Comparison of ENCODE assay signal across 8 cellular contexts in genomic region chr17:7293821-7294613, GRCh38. TPM values are rescaled to one million over a fixed set of nuclear protein-coding genes. Genes with fewer than 3 reads are reported as not detected.
DNase-seq lines count a peak whose midpoint lies in the region; ATAC-seq and TF ChIP-seq lines count a peak whose summit lies in the region.

No MANE protein-coding gene starts in this region.

- ATAC-seq in GM18505 (IDR thresholded peaks at IDR 0.05; ENCODE audit: unreplicated experiment) (peak; percentile 1), GM21423 (IDR thresholded peaks at IDR 0.05; ENCODE audit: unreplicated experiment) (no peak), GM21576 (IDR thresholded peaks at IDR 0.05; ENCODE audit: unreplicated experiment) (no peak), GM19328 (IDR thresholded peaks at IDR 0.05; ENCODE audit: unreplicated experiment) (no peak), foreskin keratinocyte (no peak)

- no peak overlapping the region for H2BK120ac ChIP-seq in trophoblast cell (ENCODE audit: insufficient read depth, low read length, poor library complexity)

- H3K4me2 ChIP-seq in trophoblast cell (ENCODE audit: low read length), result peak overlapping the region; percentile 38

- H4K91ac ChIP-seq in trophoblast cell (ENCODE audit: low read depth, low read length), result no peak overlapping the region

- H2AFZ ChIP-seq in trophoblast cell (ENCODE audit: insufficient read depth, low read length, poor library complexity), result no peak overlapping the region

- no CpG with 5 or more reads among the region's 75 CpGs for WGBS in trophoblast cell (ENCODE audit: extremely low coverage, insufficient coverage, insufficient read length)

- no peak overlapping the region for H2AK5ac ChIP-seq in trophoblast cell (ENCODE audit: low read length)

- H3K4ac ChIP-seq in trophoblast cell (ENCODE audit: low read depth, low read length), result no peak overlapping the region

- H3K18ac ChIP-seq in trophoblast cell (ENCODE audit: low read length), result no peak overlapping the region

- H3K4me1 ChIP-seq in trophoblast cell (ENCODE audit: control insufficient read depth in 1 of 2, insufficient read depth in 2 of 2, low read length in 2 of 2) (peaks cover 4 to 8% of the 10 kb centered on the region in 2 experiments), foreskin keratinocyte (no peaks in the 10 kb centered on the region)

- H3K79me1 ChIP-seq in trophoblast cell (ENCODE audit: low read length), result no peaks in the 10 kb centered on the region

- no peak overlapping the region for H3K9ac ChIP-seq in trophoblast cell (ENCODE audit: low read length)

- H3K27me3 ChIP-seq in trophoblast cell (ENCODE audit: insufficient read depth, low read length), result peaks cover 21% of the 10 kb centered on the region
- H3K27me3 ChIP-seq in foreskin keratinocyte, result peaks cover 45% of the 10 kb centered on the region

- H3K9me3 ChIP-seq in trophoblast cell (ENCODE audit: insufficient read depth, low read depth, low read length), result peaks cover 5% of the 10 kb centered on the region

- H4K8ac ChIP-seq in trophoblast cell (ENCODE audit: low read depth, low read length), result no peak overlapping the region

- H3K36me3 ChIP-seq in trophoblast cell (ENCODE audit: control insufficient read depth in 1 of 2, insufficient read depth in 2 of 2, low read length in 2 of 2), result no peaks in the 10 kb centered on the region

- no peaks in the 10 kb centered on the region for H3K79me2 ChIP-seq in trophoblast cell (ENCODE audit: control insufficient read depth, insufficient read depth, low read length, poor library complexity)

- H3K14ac ChIP-seq in trophoblast cell (ENCODE audit: low read length), result no peak overlapping the region

- TF ChIP-seq CTCF in foreskin keratinocyte (conservative IDR thresholded peaks at IDR 0.05), result no peak

- no peak overlapping the region for H2BK5ac ChIP-seq in trophoblast cell (ENCODE audit: low read depth, low read length, poor library complexity)

- H3K23ac ChIP-seq in trophoblast cell (ENCODE audit: low read length), result no peak overlapping the region

- no peak overlapping the region for H2BK12ac ChIP-seq in trophoblast cell (ENCODE audit: low read length)

- no peak overlapping the region for H4K12ac ChIP-seq in trophoblast cell (ENCODE audit: low read depth, low read length)

- H3K27ac ChIP-seq in trophoblast cell (ENCODE audit: low read depth, low read length), result no peak overlapping the region
- no peak overlapping the region for H3K27ac ChIP-seq in foreskin keratinocyte

- DNase-seq in OCI-M1 (lab: John Stamatoyannopoulos, UW) (peak; percentile 34), germinal center (ENCODE audit: low spot score) (peak; percentile 54), trophoblast cell (peak; percentile 27 to 54), foreskin keratinocyte (no peak)

- no peak for TF ChIP-seq POLR2A in GM18505 (IDR thresholded peaks at IDR 0.05; ENCODE audit: borderline replicate concordance, extremely low read depth, insufficient read depth, insufficient read length)

- H3K4me3 ChIP-seq in trophoblast cell (ENCODE audit: low read depth, low read length), result no peak overlapping the region

RNA-seq across cellular contexts. Expression of gene YBX2, which starts 0.4 kb away (rescaled TPM):
- polyA plus RNA-seq in trophoblast cell (2013), result 0.33 and 0.45 TPM in 2 replicates
- total RNA-seq in foreskin keratinocyte, result 0.32 and 0.88 TPM in 2 replicates
- 0.36 and 0.57 TPM in 2 replicates for polyA plus RNA-seq in foreskin keratinocyte

RNA-seq across cellular contexts. Expression of gene SLC2A4, which starts 12.5 kb away (rescaled TPM):
- 0.36 and 0.37 TPM in 2 replicates for polyA plus RNA-seq in trophoblast cell (2013)
- total RNA-seq in foreskin keratinocyte, result 0.17 and 0.25 TPM in 2 replicates
- polyA plus RNA-seq in foreskin keratinocyte, result 0.04 and 0.12 TPM in 2 replicates

RNA-seq across cellular contexts. Expression of gene EIF5A, which starts 13.4 kb away (rescaled TPM):
- polyA plus RNA-seq in trophoblast cell (2013), result 585 and 612 TPM in 2 replicates
- 922 and 1,087 TPM in 2 replicates for total RNA-seq in foreskin keratinocyte
- 1,285 and 1,536 TPM in 2 replicates for polyA plus RNA-seq in foreskin keratinocyte

RNA-seq across cellular contexts. Expression of gene GPS2, which starts 21.1 kb away (rescaled TPM):
- 61.9 and 63.7 TPM in 2 replicates for polyA plus RNA-seq in trophoblast cell (2013)
- 52.0 and 63.8 TPM in 2 replicates for total RNA-seq in foreskin keratinocyte
- polyA plus RNA-seq in foreskin keratinocyte, result 59.8 and 71.0 TPM in 2 replicates

RNA-seq across cellular contexts. Expression of gene CLDN7, which starts 31.7 kb away (rescaled TPM):
- 109 and 117 TPM in 2 replicates for polyA plus RNA-seq in trophoblast cell (2013)
- 16.7 and 18.0 TPM in 2 replicates for total RNA-seq in foreskin keratinocyte
- 20.9 and 25.0 TPM in 2 replicates for polyA plus RNA-seq in foreskin keratinocyte

Comparison
In these comparisons a context has a peak if more than half of its experiments do, and no peak if none do; other contexts are left out.
1. DNase-seq: peak in OCI-M1 (single experiment), germinal center (single experiment) and trophoblast cell (2 of 2); none in foreskin keratinocyte (0 of 2).